Comparison of ENCODE assay signal across 11 cellular contexts in genomic region chr10:3972460-3973366, GRCh38.
DNase-seq lines count a peak whose midpoint lies in the region; ATAC-seq and TF ChIP-seq lines count a peak whose summit lies in the region.
"Had no signal": no experiment of that assay in that cellular context is flagged by ENCODE, and none has a peak within 500 bp of the region (broad histone marks: within the 10 kb centered on the region; RNA-seq: fewer than 3 reads in every experiment).

No MANE protein-coding gene starts in this region.

- CTCF ChIA-PET in activated CD4-positive, alpha-beta memory T cell treated with anti-CD3 and anti-CD28 coated beads, Interleukin-2, amount 10 ng/mL, durations not matched to agents 7 days and 5 days (lab: Charles Lee), result interaction anchor here (0.6 to 1.9 kb wide), 5 partner anchors 8 to 161 kb away, joined by 3 to 4 read pairs (median 3); no protein-coding TSS in a partner anchor

- POLR2A ChIA-PET in activated CD4-positive, alpha-beta memory T cell treated with anti-CD3 and anti-CD28 coated beads, Interleukin-2, amount 10 ng/mL, durations not matched to agents 7 days and 5 days (lab: Charles Lee), result interaction anchor here (0.6 to 9.6 kb wide), 29 partner anchors 9 to 215 kb away, joined by 3 to 155 read pairs (median 7); partner anchors contain the start of gene KLF6

- TF ChIP-seq CTCF in HFFc6 (IDR thresholded peaks at IDR 0.05) (no peak), endothelial cell (IDR thresholded peaks at IDR 0.05; ENCODE audit: unreplicated experiment) (no peak), left lung (IDR thresholded peaks at IDR 0.05) (no peak)

- DNase-seq in HFFc6 (no peak), endothelial cell (ENCODE audit: low spot score) (no peak), T-helper 9 cell (no peak), left lung (no peak), germinal center (ENCODE audit: low spot score) (no peak)
- DNase-seq in activated CD4-positive, alpha-beta memory T cell treated with anti-CD3 and anti-CD28 coated beads, Interleukin-2, amount 10 ng/mL, durations not matched to agents 7 days and 5 days, result peak; percentile 68
- peak; percentile 56 for DNase-seq in stimulated activated CD8-positive, alpha-beta memory T cell treated with anti-CD3 and anti-CD28 coated beads, Interleukin-4, amount 100 ng/mL, for 48 hours
- DNase-seq: brain microvascular endothelial cell, MG63, NCI-H524 treated with DMSO at 0.1 percent for 48 hours had no signal

- H3K27me3 Mint-ChIP-seq in HFFc6 (ENCODE audit: insufficient read depth), result no peaks in the 10 kb centered on the region
- no peaks in the 10 kb centered on the region for H3K27me3 Mint-ChIP-seq in activated CD4-positive, alpha-beta memory T cell treated with anti-CD3 and anti-CD28 coated beads, Interleukin-2, amount 10 ng/mL, durations not matched to agents 7 days and 5 days
- no peaks in the 10 kb centered on the region for H3K27me3 Mint-ChIP-seq in endothelial cell (ENCODE audit: unreplicated experiment)

- H3K4me1 Mint-ChIP-seq in HFFc6 (ENCODE audit: low read depth) (peaks cover 12% of the 10 kb centered on the region), endothelial cell (ENCODE audit: unreplicated experiment) (peaks cover 18% of the 10 kb centered on the region)
- peaks cover 49% of the 10 kb centered on the region for H3K4me1 Mint-ChIP-seq in activated CD4-positive, alpha-beta memory T cell treated with anti-CD3 and anti-CD28 coated beads, Interleukin-2, amount 10 ng/mL, durations not matched to agents 7 days and 5 days

- intact Hi-C loops in left lung (cut with DNase I), result no loop called here

- H3K4me3 Mint-ChIP-seq in HFFc6, result peak overlapping the region; percentile 18; the same call in 1 of the 2 replicates
- H3K4me3 Mint-ChIP-seq in activated CD4-positive, alpha-beta memory T cell treated with anti-CD3 and anti-CD28 coated beads, Interleukin-2, amount 10 ng/mL, durations not matched to agents 7 days and 5 days, result peak overlapping the region; percentile 62
- H3K4me3 Mint-ChIP-seq in endothelial cell (ENCODE audit: unreplicated experiment), result no peak overlapping the region

- peak overlapping the region in 1 of 2 donors; percentile 42 for H3K27ac ChIP-seq in left lung
- H3K27ac ChIP-seq: brain microvascular endothelial cell had no signal

- no peaks in the 10 kb centered on the region for H3K27me3 ChIP-seq in left lung
- H3K27me3 ChIP-seq: brain microvascular endothelial cell, MG63 had no signal

- H3K36me3 Mint-ChIP-seq in HFFc6 (ENCODE audit: low read depth) (no peaks in the 10 kb centered on the region), endothelial cell (ENCODE audit: low read depth, unreplicated experiment) (no peaks in the 10 kb centered on the region)
- H3K36me3 Mint-ChIP-seq in activated CD4-positive, alpha-beta memory T cell treated with anti-CD3 and anti-CD28 coated beads, Interleukin-2, amount 10 ng/mL, durations not matched to agents 7 days and 5 days (ENCODE audit: low read depth), result peaks cover 21% of the 10 kb centered on the region

- H3K9me3 Mint-ChIP-seq in HFFc6, result no peaks in the 10 kb centered on the region; the same call in 1 of the 2 replicates
- H3K9me3 Mint-ChIP-seq in activated CD4-positive, alpha-beta memory T cell treated with anti-CD3 and anti-CD28 coated beads, Interleukin-2, amount 10 ng/mL, durations not matched to agents 7 days and 5 days, result peaks cover 10% of the 10 kb centered on the region
- no peaks in the 10 kb centered on the region for H3K9me3 Mint-ChIP-seq in endothelial cell (ENCODE audit: unreplicated experiment)

- H3K9me3 ChIP-seq in left lung, result no peaks in the 10 kb centered on the region
- H3K9me3 ChIP-seq: MG63 had no signal

- no peak overlapping the region for H3K4me3 ChIP-seq in left lung
- H3K4me3 ChIP-seq: MG63 had no signal

- H3K27ac Mint-ChIP-seq in HFFc6, result peak overlapping the region; percentile 62; the same call in 1 of the 2 replicates
- peak overlapping the region; percentile 98 for H3K27ac Mint-ChIP-seq in activated CD4-positive, alpha-beta memory T cell treated with anti-CD3 and anti-CD28 coated beads, Interleukin-2, amount 10 ng/mL, durations not matched to agents 7 days and 5 days
- H3K27ac Mint-ChIP-seq in endothelial cell (ENCODE audit: unreplicated experiment), result peak overlapping the region; percentile 49

- H3K4me1 ChIP-seq in left lung, result peaks cover 0 to 7% of the 10 kb centered on the region in 2 donors

- no peaks in the 10 kb centered on the region for H3K36me3 ChIP-seq in left lung
- H3K36me3 ChIP-seq: brain microvascular endothelial cell, MG63 had no signal

- ATAC-seq in left lung (no peak), GM18520 (IDR thresholded peaks at IDR 0.05; ENCODE audit: unreplicated experiment) (no peak)

Comparison
In these comparisons a context has a peak if more than half of its experiments do, and no peak if none do; other contexts are left out.
1. DNase-seq: peak in activated CD4-positive, alpha-beta memory T cell treated with anti-CD3 and anti-CD28 coated beads, Interleukin-2, amount 10 ng/mL, durations not matched to agents 7 days and 5 days (single experiment) and stimulated activated CD8-positive, alpha-beta memory T cell treated with anti-CD3 and anti-CD28 coated beads, Interleukin-4, amount 100 ng/mL, for 48 hours (single experiment); none in HFFc6 (single experiment), endothelial cell (single experiment), T-helper 9 cell (single experiment), left lung (0 of 2) and germinal center (single experiment).
2. Peak in every context shown above with its lines, with median percentiles within 50 percentile points of each other: H3K27ac Mint-ChIP-seq.